24 cellular contexts compared by ENCODE assay signal in the genomic region with DNA sequence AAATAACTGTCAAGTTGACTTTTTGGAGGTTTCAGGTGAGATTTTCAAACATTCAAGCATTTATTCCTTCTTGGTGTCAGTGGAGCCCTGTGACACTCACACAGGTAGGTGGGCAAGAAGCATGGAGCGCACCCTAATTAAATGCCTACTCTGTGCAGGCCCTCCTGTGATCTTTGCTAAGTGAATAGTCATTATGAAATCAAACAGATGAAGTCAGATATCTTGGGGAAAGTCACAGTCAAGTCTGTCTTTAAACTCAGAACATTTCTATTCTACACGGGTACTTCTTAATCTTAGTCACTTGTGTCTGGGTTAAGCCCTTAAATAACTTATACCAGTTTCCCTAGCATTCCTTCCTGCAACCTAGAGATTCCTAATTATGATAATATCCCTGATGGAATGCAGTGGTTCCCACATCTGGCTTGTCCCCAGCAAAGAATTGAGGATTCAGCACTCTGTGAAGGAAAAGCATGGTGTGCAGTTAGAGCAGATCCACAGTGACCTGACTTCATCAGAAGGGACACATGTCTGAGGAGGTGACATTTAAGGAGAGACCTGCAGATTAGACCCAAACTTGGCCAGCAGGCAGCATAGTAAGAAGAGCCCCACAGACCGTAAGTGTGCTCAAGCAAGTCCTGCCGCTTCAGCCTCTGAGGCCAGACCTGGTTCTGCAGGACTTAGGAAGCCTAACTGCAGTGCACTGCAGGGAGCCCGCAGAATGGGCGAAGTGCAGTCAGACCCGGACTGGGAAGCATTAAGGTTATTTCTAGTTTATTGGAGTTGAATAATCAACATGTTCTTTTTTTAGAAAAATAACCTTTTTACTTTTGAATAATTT.
DNase-seq lines count a peak whose midpoint lies in the region; ATAC-seq and TF ChIP-seq lines count a peak whose summit lies in the region.
"Had no signal": no experiment of that assay in that cellular context is flagged by ENCODE, and none has a peak within 500 bp of the region (broad histone marks: within the 10 kb centered on the region; RNA-seq: fewer than 3 reads in every experiment).

No MANE protein-coding gene starts in this region.

- H3K9me3 ChIP-seq in IMR-90 (ENCODE audit: control insufficient read depth, insufficient read depth, low read length): no peaks in the 10 kb centered on the region
- peaks cover 1% of the 10 kb centered on the region for H3K9me3 ChIP-seq in endodermal cell (ENCODE audit: control insufficient read depth, low read length)
- H3K9me3 ChIP-seq in transverse colon: no peaks in the 10 kb centered on the region
- H3K9me3 ChIP-seq: left lung, psoas muscle, uterus had no signal

- no peak overlapping the region for H2BK20ac ChIP-seq in IMR-90 (ENCODE audit: low read depth, low read length)

- BruUV-seq in IMR-90 (replicated peaks; lab: Mats Ljungman, UMichigan): no TSS peak

- peaks cover 4% of the 10 kb centered on the region; the same call in 1 of the 2 replicates for H3K4me1 ChIP-seq in IMR-90 (ENCODE audit: control insufficient read depth, insufficient read depth, low read length)
- H3K4me1 ChIP-seq in endodermal cell (ENCODE audit: control insufficient read depth, insufficient read depth, low read length): no peaks in the 10 kb centered on the region
- no peaks in the 10 kb centered on the region for H3K4me1 ChIP-seq in transverse colon
- H3K4me1 ChIP-seq: left lung, psoas muscle, uterus had no signal

- POLR2A ChIA-PET in IMR-90 (lab: Charles Lee; ENCODE audit: unreplicated experiment): no interaction called here

- intact Hi-C loops in IMR-90 (cut with micrococcal nuclease) (no loop called here), transverse colon (cut with DNase I; ENCODE audit: low total_unique reads) (no loop called here)

- H3K4me3 Mint-ChIP-seq in activated T-cell treated with anti-CD3 and anti-CD28 coated beads, Interleukin-2, amount 50 U/mL, for 72 hours: no peak overlapping the region
- no peak overlapping the region for H3K4me3 Mint-ChIP-seq in endodermal cell
- H3K4me3 Mint-ChIP-seq in stimulated activated effector memory CD8-positive, alpha-beta T cell treated with anti-CD3 and anti-CD28 coated beads, Interleukin-12 subunit alpha, Interleukin-12 subunit beta, amount 100 ng/mL, for 72 hours: no peak overlapping the region
- H3K4me3 Mint-ChIP-seq: activated CD8-positive, alpha-beta T cell treated with anti-CD3 and anti-CD28 coated beads for 36 hours; activated T-cell treated with anti-CD3 and anti-CD28 coated beads, Interleukin-2, amount 50 U/mL, for 4 hours; CD8-positive, alpha-beta T cell; neural crest cell had no signal

- 88% methylated on average over 3 of the region's 7 CpGs; no CpG with 5 or more reads in 1 of the 2 experiments for WGBS in IMR-90 (ENCODE audit: extremely low coverage in 2 of 2, insufficient read length in 1 of 2), 2 experiments
- WGBS in endodermal cell (ENCODE audit: insufficient coverage in 1 of 2, insufficient read length in 1 of 2), 2 experiments: 88 to 96% methylated on average over 5 to 7 of the region's 7 CpGs
- 89 to 90% methylated on average over 5 to 7 of the region's 7 CpGs for WGBS in transverse colon (ENCODE audit: low coverage in 1 of 2), 2 donors

- ATAC-seq in activated T-cell treated with anti-CD3 and anti-CD28 coated beads, Interleukin-2, amount 50 U/mL, for 72 hours (replicated peaks in 1 of 2): peak; percentile 56 to 85
- peak; percentile 69 for ATAC-seq in IMR-90 (ENCODE audit: low read depth)
- ATAC-seq in stimulated activated effector memory CD8-positive, alpha-beta T cell treated with anti-CD3 and anti-CD28 coated beads, Interleukin-12 subunit alpha, Interleukin-12 subunit beta, amount 100 ng/mL, for 72 hours: peak; percentile 77
- ATAC-seq: activated CD8-positive, alpha-beta T cell treated with anti-CD3 and anti-CD28 coated beads for 36 hours; activated T-cell treated with anti-CD3 and anti-CD28 coated beads, Interleukin-2, amount 50 U/mL, for 4 hours; CD8-positive, alpha-beta T cell; esophagus mucosa; left lung; Right ventricle myocardium inferior had no signal

- no peak overlapping the region for H2AK9ac ChIP-seq in IMR-90 (replicated peaks; ENCODE audit: low read depth, low read length, poor library complexity)

- TF ChIP-seq RAD21 in IMR-90 (IDR thresholded peaks at IDR 0.05; ENCODE audit: low read length): no peak

- H3K36me3 Mint-ChIP-seq in activated T-cell treated with anti-CD3 and anti-CD28 coated beads, Interleukin-2, amount 50 U/mL, for 72 hours (ENCODE audit: insufficient read depth in 2 of 2): peaks cover 21 to 58% of the 10 kb centered on the region in 2 donors
- peaks cover 88% of the 10 kb centered on the region for H3K36me3 Mint-ChIP-seq in endodermal cell (ENCODE audit: low read depth)
- peaks cover 100% of the 10 kb centered on the region for H3K36me3 Mint-ChIP-seq in stimulated activated effector memory CD8-positive, alpha-beta T cell treated with anti-CD3 and anti-CD28 coated beads, Interleukin-12 subunit alpha, Interleukin-12 subunit beta, amount 100 ng/mL, for 72 hours

- H3K36me3 ChIP-seq in IMR-90 (ENCODE audit: control insufficient read depth, insufficient read depth, low read length) (peaks cover 59% of the 10 kb centered on the region), endodermal cell (ENCODE audit: control insufficient read depth, insufficient read depth, low read length) (peaks cover 97% of the 10 kb centered on the region), transverse colon (peaks cover 0 to 84% (median 42%) of the 10 kb centered on the region in 4 donors)
- H3K36me3 ChIP-seq: uterus had no signal

- peaks cover 2 to 61% of the 10 kb centered on the region in 2 experiments for H3K79me1 ChIP-seq in IMR-90 (ENCODE audit: low read depth in 1 of 2, low read length in 2 of 2)

- no peak overlapping the region for H3K4me2 ChIP-seq in IMR-90 (ENCODE audit: low read depth, low read length)
- H3K4me2 ChIP-seq: KMS-11 had no signal

- no peak for DNase-seq in activated T-cell treated with anti-CD3 and anti-CD28 coated beads, Interleukin-2, amount 50 U/mL, for 72 hours
- DNase-seq in activated T-cell treated with anti-CD3 and anti-CD28 coated beads for 4 hours (no peak), IMR-90 (peak; percentile 34), endodermal cell (no peak), NCI-H2227 treated with DMSO at 0.1 percent for 48 hours (lab: John Stamatoyannopoulos, UW) (no peak), transverse colon (no peak), GM19240 (ENCODE audit: insufficient read length, low spot score) (no peak)
- no peak for DNase-seq in stimulated activated effector memory CD8-positive, alpha-beta T cell treated with anti-CD3 and anti-CD28 coated beads, Interleukin-12 subunit alpha, Interleukin-12 subunit beta, amount 100 ng/mL, for 72 hours (ENCODE audit: low spot score in 2 of 2)
- DNase-seq: activated CD8-positive, alpha-beta T cell treated with anti-CD3 and anti-CD28 coated beads for 36 hours; activated T-cell treated with anti-CD3 and anti-CD28 coated beads, Interleukin-2, amount 50 U/mL, for 4 hours; CD8-positive, alpha-beta T cell; central memory CD4-positive, alpha-beta T cell; left lung; NCI-H1048; NCI-H2029 treated with DMSO at 0.1 percent for 48 hours; NCI-H524 treated with DMSO at 0.1 percent for 48 hours; psoas muscle; uterus had no signal

- H3K9me1 ChIP-seq in IMR-90 (ENCODE audit: insufficient read depth, low read length): peaks cover 21% of the 10 kb centered on the region

- TF ChIP-seq EP300 in transverse colon (IDR thresholded peaks at IDR 0.05; ENCODE audit: low read depth): no peak

- no peak overlapping the region for H4K8ac ChIP-seq in IMR-90 (ENCODE audit: low read depth in 2 of 2, low read length in 2 of 2)

- no peak overlapping the region for H4K5ac ChIP-seq in IMR-90 (ENCODE audit: low read depth, low read length)

- H3K18ac ChIP-seq in IMR-90 (ENCODE audit: low read depth, low read length): no peak overlapping the region

- TF ChIP-seq POLR2A in IMR-90 (IDR thresholded peaks at IDR 0.05; ENCODE audit: low read depth, low read length): no peak
- no peak for TF ChIP-seq POLR2A in transverse colon (IDR thresholded peaks at IDR 0.05)

- H3K9ac ChIP-seq in IMR-90 (ENCODE audit: low read depth, low read length) (no peak overlapping the region), endodermal cell (ENCODE audit: extremely low read depth, low read length, poor library complexity, severe bottlenecking) (no peak overlapping the region)
- H3K9ac ChIP-seq: KMS-11 had no signal

- H3K4me1 Mint-ChIP-seq in activated T-cell treated with anti-CD3 and anti-CD28 coated beads, Interleukin-2, amount 50 U/mL, for 72 hours (ENCODE audit: low read depth): peaks cover 11% of the 10 kb centered on the region
- H3K4me1 Mint-ChIP-seq in endodermal cell: no peaks in the 10 kb centered on the region
- H3K4me1 Mint-ChIP-seq in stimulated activated effector memory CD8-positive, alpha-beta T cell treated with anti-CD3 and anti-CD28 coated beads, Interleukin-12 subunit alpha, Interleukin-12 subunit beta, amount 100 ng/mL, for 72 hours: peaks cover 29% of the 10 kb centered on the region
- H3K4me1 Mint-ChIP-seq: neural crest cell had no signal

- no peak overlapping the region for H2BK5ac ChIP-seq in IMR-90 (ENCODE audit: low read depth, low read length, poor library complexity, severe bottlenecking)

- no peak overlapping the region for H3K56ac ChIP-seq in IMR-90 (ENCODE audit: extremely low read depth, insufficient read depth, low read length)

- H2AK5ac ChIP-seq in IMR-90 (ENCODE audit: low read depth, low read length): no peak overlapping the region

- H3K4me3 ChIP-seq in IMR-90 (ENCODE audit: insufficient read depth, low read depth, low read length) (no peak overlapping the region), endodermal cell (ENCODE audit: low read length) (no peak overlapping the region), transverse colon (no peak overlapping the region)
- H3K4me3 ChIP-seq: left lung, psoas muscle, skin epidermis, uterus had no signal

- H4K91ac ChIP-seq in IMR-90 (ENCODE audit: insufficient read depth, low read depth, low read length): no peak overlapping the region

- no peak overlapping the region for H3K14ac ChIP-seq in IMR-90 (replicated peaks; ENCODE audit: low read depth, low read length)

- no peaks in the 10 kb centered on the region for H3K9me3 Mint-ChIP-seq in activated T-cell treated with anti-CD3 and anti-CD28 coated beads, Interleukin-2, amount 50 U/mL, for 72 hours
- no peaks in the 10 kb centered on the region for H3K9me3 Mint-ChIP-seq in endodermal cell
- no peaks in the 10 kb centered on the region for H3K9me3 Mint-ChIP-seq in stimulated activated effector memory CD8-positive, alpha-beta T cell treated with anti-CD3 and anti-CD28 coated beads, Interleukin-12 subunit alpha, Interleukin-12 subunit beta, amount 100 ng/mL, for 72 hours
- H3K9me3 Mint-ChIP-seq: activated CD8-positive, alpha-beta T cell treated with anti-CD3 and anti-CD28 coated beads for 36 hours; activated T-cell treated with anti-CD3 and anti-CD28 coated beads, Interleukin-2, amount 50 U/mL, for 4 hours; CD8-positive, alpha-beta T cell; neural crest cell had no signal

- no peaks in the 10 kb centered on the region for H3K27me3 Mint-ChIP-seq in activated T-cell treated with anti-CD3 and anti-CD28 coated beads, Interleukin-2, amount 50 U/mL, for 72 hours (ENCODE audit: low read depth)
- no peaks in the 10 kb centered on the region for H3K27me3 Mint-ChIP-seq in endodermal cell (ENCODE audit: insufficient read depth)
- H3K27me3 Mint-ChIP-seq: activated CD8-positive, alpha-beta T cell treated with anti-CD3 and anti-CD28 coated beads for 36 hours had no signal

- no peak overlapping the region for H3K23ac ChIP-seq in IMR-90 (ENCODE audit: low read depth, low read length)

- H2BK15ac ChIP-seq in IMR-90 (ENCODE audit: low read depth, low read length): no peak overlapping the region

- TF ChIP-seq CTCF in IMR-90 (conservative IDR thresholded peaks at IDR 0.05; ENCODE audit: low read depth, low read length): no peak
- no peak for TF ChIP-seq CTCF in endodermal cell (conservative IDR thresholded peaks at IDR 0.05)
- TF ChIP-seq CTCF in transverse colon (IDR thresholded peaks at IDR 0.05): no peak

- H3K27ac Mint-ChIP-seq in activated T-cell treated with anti-CD3 and anti-CD28 coated beads, Interleukin-2, amount 50 U/mL, for 72 hours: peak overlapping the region; percentile 42
- peak overlapping the region; percentile 80 for H3K27ac Mint-ChIP-seq in endodermal cell
- peak overlapping the region; percentile 20 for H3K27ac Mint-ChIP-seq in stimulated activated effector memory CD8-positive, alpha-beta T cell treated with anti-CD3 and anti-CD28 coated beads, Interleukin-12 subunit alpha, Interleukin-12 subunit beta, amount 100 ng/mL, for 72 hours

- no peak overlapping the region for H3K27ac ChIP-seq in IMR-90 (ENCODE audit: insufficient read depth, low read length)
- H3K27ac ChIP-seq in endodermal cell (ENCODE audit: low read depth, low read length): no peak overlapping the region
- H3K27ac ChIP-seq in transverse colon: no peak overlapping the region
- H3K27ac ChIP-seq: KMS-11, left lung, psoas muscle, skin epidermis, uterus, VCaP had no signal

- no peak overlapping the region for H3K4ac ChIP-seq in IMR-90 (ENCODE audit: low read depth, low read length)

- in situ Hi-C loops in IMR-90 (cut with MboI; ENCODE audit: low sequenced_read_pairs) (no loop called here), transverse colon (cut with MboI; ENCODE audit: low pct_ligation_motif_present in 1 of 4, low pct_unique_long_range_greater_than_20kb in 1 of 4, low sequenced_read_pairs in 3 of 4) (no loop called here)

- no peak overlapping the region for H2BK120ac ChIP-seq in IMR-90 (ENCODE audit: low read depth, low read length)

- no peak overlapping the region for H2AFZ ChIP-seq in IMR-90 (replicated peaks; ENCODE audit: low read length, poor library complexity)

- CTCF ChIA-PET in IMR-90 (lab: Yijun Ruan, JAX): no interaction called here

- no peaks in the 10 kb centered on the region for H3K27me3 ChIP-seq in IMR-90 (ENCODE audit: control insufficient read depth, insufficient read depth, low read length)
- H3K27me3 ChIP-seq in endodermal cell (ENCODE audit: control insufficient read depth, insufficient read depth, low read length, poor library complexity, severe bottlenecking): no peaks in the 10 kb centered on the region
- H3K27me3 ChIP-seq in transverse colon: no peaks in the 10 kb centered on the region
- H3K27me3 ChIP-seq: left lung, uterus had no signal

- dilution Hi-C loops in IMR-90 (cut with HindIII; ENCODE audit: low sequenced_read_pairs, unreplicated experiment): no loop called here

- H4K20me1 ChIP-seq in IMR-90 (ENCODE audit: insufficient read depth, low read length): peaks cover 13% of the 10 kb centered on the region

Comparison
In these comparisons a context has a peak if more than half of its experiments do, and no peak if none do; other contexts are left out.
1. H3K27ac Mint-ChIP-seq: peak in every context shown above with its lines; median percentile 80 in endodermal cell; 42 in activated T-cell treated with anti-CD3 and anti-CD28 coated beads, Interleukin-2, amount 50 U/mL, for 72 hours; 20 in stimulated activated effector memory CD8-positive, alpha-beta T cell treated with anti-CD3 and anti-CD28 coated beads, Interleukin-12 subunit alpha, Interleukin-12 subunit beta, amount 100 ng/mL, for 72 hours.